ENCODE assay signal across 28 cellular contexts in the genomic region with DNA sequence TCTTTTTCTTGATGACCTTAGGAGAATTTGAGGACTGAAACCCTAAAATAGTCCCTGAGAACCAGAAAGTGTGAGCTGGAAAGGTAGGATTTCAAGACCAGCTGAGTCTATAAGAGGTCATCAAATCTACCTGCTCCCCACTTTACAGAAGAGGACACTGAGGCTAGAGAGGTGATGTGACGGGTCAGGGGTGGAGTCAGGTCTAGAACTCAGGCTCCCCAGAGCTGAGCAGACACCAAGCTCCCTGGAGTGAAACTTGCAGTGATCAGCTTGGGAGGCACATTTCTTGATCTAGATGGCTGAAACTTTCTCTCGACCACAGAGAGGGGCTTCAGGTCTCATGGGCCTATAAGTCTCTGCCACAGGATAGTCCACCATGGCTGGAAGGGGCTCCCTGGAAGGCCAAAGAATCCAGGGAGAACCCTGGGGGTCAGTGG. TPM values are rescaled to one million over a fixed set of nuclear protein-coding genes. Genes with fewer than 3 reads are reported as not detected.
"Had no signal": no experiment of that assay in that cellular context is flagged by ENCODE, and none has a peak within 500 bp of the region (broad histone marks: within the 10 kb centered on the region; RNA-seq: fewer than 3 reads in every experiment).

No MANE protein-coding gene starts in this region.

- H3K36me3 Mint-ChIP-seq: activated naive CD8-positive, alpha-beta T cell treated with anti-CD3 and anti-CD28 coated beads, Interleukin-2, amount 10 ng/mL, durations not matched to agents 7 days and 5 days; WTC11 had no signal

- H3K9me3 ChIP-seq: left lung, prostate gland, thyroid gland had no signal

- H3K4me3 ChIP-seq: left lung, prostate gland, thyroid gland had no signal

- H3K27me3 ChIP-seq: thyroid gland had no signal

- H3K9me3 Mint-ChIP-seq: activated naive CD8-positive, alpha-beta T cell treated with anti-CD3 and anti-CD28 coated beads, Interleukin-2, amount 10 ng/mL, durations not matched to agents 7 days and 5 days; activated T-cell treated with anti-CD3 and anti-CD28 coated beads, Interleukin-2, amount 50 U/mL, for 4 hours; activated T-helper 2 cell treated with anti-CD3 and anti-CD28 coated beads, Interferon-gamma antibody, Interleukin-2, Interleukin-4, amounts not matched to agents 10 μg/mL and 5 μg/mL and 100 μg/mL, durations not matched to agents 14 hours and 24 hours and 36 hours; dendritic cell treated with granulocyte-macrophage colony-stimulating factor and Interleukin-4, amounts not matched to agents 40 ng/mL and 50 ng/mL, for 4 days; T-helper 1 cell treated with Interleukin-12 subunit alpha and Interleukin-12 subunit beta and Interleukin-4 antibody, amounts not matched to agents 30 μg/mL and 1 μg/mL, for 36 hours; WTC11 had no signal

- H3K4me3 Mint-ChIP-seq: activated naive CD8-positive, alpha-beta T cell treated with anti-CD3 and anti-CD28 coated beads, Interleukin-2, amount 10 ng/mL, durations not matched to agents 7 days and 5 days; activated T-cell treated with anti-CD3 and anti-CD28 coated beads, Interleukin-2, amount 50 U/mL, for 4 hours; dendritic cell treated with granulocyte-macrophage colony-stimulating factor and Interleukin-4, amounts not matched to agents 40 ng/mL and 50 ng/mL, for 4 days; T-helper 1 cell treated with Interleukin-12 subunit alpha and Interleukin-12 subunit beta and Interleukin-4 antibody, amounts not matched to agents 30 μg/mL and 1 μg/mL, for 36 hours; WTC11 had no signal

- H3K4me1 Mint-ChIP-seq: WTC11 had no signal

- H3K36me3 ChIP-seq: left lung, prostate gland, thyroid gland had no signal

- H3K27ac ChIP-seq: left lung, prostate gland, thyroid gland had no signal

- H3K4me1 ChIP-seq: left lung, prostate gland, thyroid gland had no signal

- H3K27ac Mint-ChIP-seq: activated naive CD8-positive, alpha-beta T cell treated with anti-CD3 and anti-CD28 coated beads, Interleukin-2, amount 10 ng/mL, durations not matched to agents 7 days and 5 days; activated T-helper 2 cell treated with anti-CD3 and anti-CD28 coated beads, Interferon-gamma antibody, Interleukin-2, Interleukin-4, amounts not matched to agents 10 μg/mL and 5 μg/mL and 100 μg/mL, durations not matched to agents 14 hours and 24 hours and 36 hours; dendritic cell treated with granulocyte-macrophage colony-stimulating factor and Interleukin-4, amounts not matched to agents 40 ng/mL and 50 ng/mL, for 4 days; T-helper 1 cell treated with Interleukin-12 subunit alpha and Interleukin-12 subunit beta and Interleukin-4 antibody, amounts not matched to agents 30 μg/mL and 1 μg/mL, for 36 hours; WTC11 had no signal

- DNase-seq: activated CD4-positive, alpha-beta T cell treated with anti-CD3 and anti-CD28 coated beads, Interleukin-2, amount 50 U/mL, for 4 hours; activated CD8-positive, alpha-beta memory T cell treated with anti-CD3 and anti-CD28 coated beads, Interleukin-2, amount 50 U/mL, for 48 hours; activated naive CD4-positive, alpha-beta T cell treated with Interleukin-2 at 50 U/mL for 16 hours; activated naive CD8-positive, alpha-beta T cell treated with anti-CD3 and anti-CD28 coated beads, Interleukin-2, amount 10 ng/mL, durations not matched to agents 7 days and 5 days; activated T-cell treated with anti-CD3 and anti-CD28 coated beads, Interleukin-2, amount 50 U/mL, for 4 hours; effector CD8-positive, alpha-beta T cell; erythroblast; foreskin fibroblast; left lung; mammary epithelial cell; midbrain; stimulated activated CD4-positive, alpha-beta T cell treated with anti-CD3 and anti-CD28 coated beads, Interleukin-12 subunit alpha, Interleukin-12 subunit beta, amount 100 ng/mL, for 4 hours; stimulated activated CD4-positive, alpha-beta T cell treated with anti-CD3 and anti-CD28 coated beads, Interleukin-4, amount 100 ng/mL, for 4 hours; stimulated activated naive CD8-positive, alpha-beta T cell treated with anti-CD3 and anti-CD28 coated beads, Interleukin-15, Interleukin-2, amounts not matched to agents 100 U/mL and 50 U/mL, for 24 hours; substantia nigra; T1000; thyroid gland had no signal

RNA-seq across cellular contexts. Expression of gene HNF4A, which starts 55.1 kb away (rescaled TPM):
- total RNA-seq: activated CD8-positive, alpha-beta memory T cell treated with anti-CD3 and anti-CD28 coated beads for 36 hours; activated naive CD8-positive, alpha-beta T cell treated with anti-CD3 and anti-CD28 coated beads, Interleukin-2, amount 10 ng/mL, durations not matched to agents 7 days and 5 days; activated T-helper 2 cell treated with anti-CD3 and anti-CD28 coated beads, Interferon-gamma antibody, Interleukin-2, Interleukin-4, amounts not matched to agents 10 μg/mL and 5 μg/mL and 100 μg/mL, durations not matched to agents 14 hours and 24 hours and 36 hours; cardiac septum; fibroblast of lung; kidney epithelial cell; mammary epithelial cell; osteocyte; prostate gland; thyroid gland; urinary bladder had no signal
- polyA plus RNA-seq: fibroblast of lung had no signal
